In the genomic region with DNA sequence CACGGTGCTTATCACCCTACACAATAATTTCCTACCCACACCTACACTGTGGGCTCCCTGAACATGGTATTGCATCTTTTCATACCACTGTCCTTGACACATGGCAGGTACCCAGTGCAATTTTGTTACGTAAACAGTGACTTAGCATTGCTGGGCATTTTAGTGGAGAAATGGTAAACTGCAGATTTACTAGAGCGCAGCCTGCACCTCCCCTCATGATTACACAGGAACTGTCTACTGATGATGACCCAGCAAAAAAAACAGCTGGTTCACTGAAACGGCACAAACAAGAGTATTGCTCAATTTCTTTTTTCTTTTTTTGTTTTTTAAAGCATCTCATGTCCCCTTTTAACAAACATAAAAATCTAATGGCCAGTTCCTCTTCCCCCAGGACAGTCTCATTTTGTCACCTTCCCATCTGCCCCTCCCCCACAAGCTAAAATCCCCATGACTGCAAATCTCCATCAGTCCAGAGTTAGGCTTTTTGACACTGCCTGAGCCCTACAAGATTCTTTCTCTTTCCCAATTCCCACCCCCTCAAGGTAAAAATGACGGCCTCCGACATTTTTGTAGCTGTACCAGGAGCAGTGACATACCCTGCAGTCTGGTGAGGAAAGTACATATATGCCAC, we compare ENCODE assay signal across 12 cellular contexts. TPM values are rescaled to one million over a fixed set of nuclear protein-coding genes. Genes with fewer than 3 reads are reported as not detected.
DNase-seq lines count a peak whose midpoint lies in the region; ATAC-seq, FAIRE-seq and TF ChIP-seq lines count a peak whose summit lies in the region.
"Had no signal": no experiment of that assay in that cellular context is flagged by ENCODE, and none has a peak within 500 bp of the region (broad histone marks: within the 10 kb centered on the region; RNA-seq: fewer than 3 reads in every experiment).

No MANE protein-coding gene starts in this region.

- H3K4me3 ChIP-seq in endocrine pancreas (ENCODE audit: control insufficient read depth, insufficient read depth, low read length) (no peak overlapping the region), osteoblast (ENCODE audit: insufficient read depth, low read length) (no peak overlapping the region), gastroesophageal sphincter (no peak overlapping the region), small intestine (ENCODE audit: low read depth in 1 of 2, low read length in 2 of 2) (no peak overlapping the region)
- H3K4me3 ChIP-seq: body of pancreas had no signal

- 76 to 80% methylated on average over 4 to 6 of the region's 6 CpGs for WGBS in gastroesophageal sphincter (ENCODE audit: low coverage in 1 of 2), 2 donors
- WGBS in small intestine, 3 donors = 80 to 84% (median 82%) methylated on average over 6 of the region's 6 CpGs

- H3K4me2 ChIP-seq in osteoblast (ENCODE audit: insufficient read depth, low read length) = peak overlapping the region; percentile 18

- POLR2A ChIA-PET in CD4-positive, alpha-beta T cell (lab: Charles Lee) = interaction anchor here (1.1 kb wide), 1 partner anchor 13 kb away, joined by 3 read pairs; no protein-coding TSS in a partner anchor

- peak overlapping the region; percentile 96 for H3K27ac Mint-ChIP-seq in CD4-positive, alpha-beta T cell

- no peak overlapping the region for H2AFZ ChIP-seq in osteoblast (ENCODE audit: low read length)

- CTCF ChIA-PET in CD4-positive, alpha-beta T cell (lab: Charles Lee) = interaction anchor here (0.9 to 3.9 kb wide), 3 partner anchors 35 to 129 kb away, joined by 3 to 12 read pairs (median 5); a partner anchor contains a TSS

- H3K27ac ChIP-seq in CD4-positive, alpha-beta T cell (ENCODE audit: low read depth, low read length) = no peak overlapping the region
- H3K27ac ChIP-seq in osteoblast (ENCODE audit: low read depth, low read length) (no peak overlapping the region), gastroesophageal sphincter (peak overlapping the region in 2 of 4 donors; percentile 28 to 95), small intestine (ENCODE audit: low read depth in 1 of 2, low read length in 1 of 2) (no peak overlapping the region)

- peak overlapping the region; percentile 0 for H3K9ac ChIP-seq in endocrine pancreas (ENCODE audit: control insufficient read depth, insufficient read depth, low read length)

- no peaks in the 10 kb centered on the region for H3K9me3 Mint-ChIP-seq in CD4-positive, alpha-beta T cell

- H3K4me3 Mint-ChIP-seq in CD4-positive, alpha-beta T cell = peak overlapping the region; percentile 96

- H3K79me2 ChIP-seq in osteoblast (ENCODE audit: insufficient read depth, low read length) = peaks cover 27% of the 10 kb centered on the region

- ATAC-seq in CD4-positive, alpha-beta T cell (ENCODE audit: poor library complexity) = no peak
- no peak for ATAC-seq in gastroesophageal sphincter
- ATAC-seq: body of pancreas had no signal

- H3K27me3 Mint-ChIP-seq in CD4-positive, alpha-beta T cell = no peaks in the 10 kb centered on the region

- peaks cover 32% of the 10 kb centered on the region for H3K4me1 Mint-ChIP-seq in CD4-positive, alpha-beta T cell (ENCODE audit: low read depth)

- no peak for TF ChIP-seq POLR2A in gastroesophageal sphincter (IDR thresholded peaks at IDR 0.05)

- H4K20me1 ChIP-seq in osteoblast (ENCODE audit: insufficient read depth, low read length) = peaks cover 20% of the 10 kb centered on the region

- H3K4me1 ChIP-seq in endocrine pancreas (ENCODE audit: control insufficient read depth, insufficient read depth, low read length) (no peaks in the 10 kb centered on the region), osteoblast (ENCODE audit: insufficient read depth, low read length) (peaks cover 19% of the 10 kb centered on the region), gastroesophageal sphincter (peaks cover 0 to 26% (median 13%) of the 10 kb centered on the region in 3 donors), small intestine (ENCODE audit: control insufficient read depth in 2 of 2, insufficient read depth in 1 of 2, low read depth in 1 of 2, low read length in 1 of 2) (no peaks in the 10 kb centered on the region)

- no peak for FAIRE-seq in small intestine (lab: Jason Lieb, UNC)

- no peak for TF ChIP-seq CTCF in CD4-positive, alpha-beta T cell (IDR thresholded peaks at IDR 0.05)
- TF ChIP-seq CTCF in osteoblast (IDR thresholded peaks at IDR 0.05; ENCODE audit: extremely low read depth, low read depth, low read length) (no peak), gastroesophageal sphincter (IDR thresholded peaks at IDR 0.05) (no peak)

- intact Hi-C loops in CD4-positive, alpha-beta T cell (cut with DNase I, micrococcal nuclease) = loop anchor here (1.0 to 10.0 kb wide), 11 partner anchors 33 to 490 kb away; a partner anchor contains a TSS

- no peak for DNase-seq in CD4-positive, alpha-beta T cell
- DNase-seq in NCI-H460 (ENCODE audit: extremely low read depth, low read depth) (peak; percentile 48), osteoblast (ENCODE audit: insufficient read length, low spot score, missing footprints) (no peak), putamen (ENCODE audit: low spot score) (no peak), small intestine (no peak), NCI-H187 treated with DMSO at 0.1 percent for 48 hours (lab: John Stamatoyannopoulos, UW) (no peak)
- DNase-seq: islet precursor cell; NCI-H1092; stimulated activated CD4-positive, alpha-beta T cell treated with anti-CD3 and anti-CD28 coated beads, Interleukin-4, amount 100 ng/mL, for 4 hours had no signal

- H3K9me3 ChIP-seq in CD4-positive, alpha-beta T cell (ENCODE audit: control insufficient read depth, low read length) = no peaks in the 10 kb centered on the region
- H3K9me3 ChIP-seq in endocrine pancreas (ENCODE audit: control insufficient read depth, low read length) (no peaks in the 10 kb centered on the region), osteoblast (ENCODE audit: low read depth, low read length) (no peaks in the 10 kb centered on the region), gastroesophageal sphincter (no peaks in the 10 kb centered on the region), small intestine (ENCODE audit: control insufficient read depth, low read depth) (no peaks in the 10 kb centered on the region)
- H3K9me3 ChIP-seq: body of pancreas had no signal

- H3K36me3 ChIP-seq in endocrine pancreas (ENCODE audit: control insufficient read depth, insufficient read depth, low read length) = peaks cover 7% of the 10 kb centered on the region
- peaks cover 41% of the 10 kb centered on the region for H3K36me3 ChIP-seq in osteoblast (ENCODE audit: insufficient read depth, low read length)
- H3K36me3 ChIP-seq in gastroesophageal sphincter = peaks cover 0 to 45% of the 10 kb centered on the region in 2 donors
- peaks cover 13 to 19% of the 10 kb centered on the region in 2 donors for H3K36me3 ChIP-seq in small intestine (ENCODE audit: control insufficient read depth in 2 of 2, insufficient read depth in 2 of 2, low read length in 2 of 2)

- no peak for TF ChIP-seq EP300 in gastroesophageal sphincter (IDR thresholded peaks at IDR 0.05)

- peaks cover 62% of the 10 kb centered on the region for H3K36me3 Mint-ChIP-seq in CD4-positive, alpha-beta T cell (ENCODE audit: low read depth)

- H3K27me3 ChIP-seq in CD4-positive, alpha-beta T cell (ENCODE audit: control insufficient read depth, insufficient read depth, low read length) = no peaks in the 10 kb centered on the region
- H3K27me3 ChIP-seq in endocrine pancreas (ENCODE audit: control insufficient read depth, insufficient read depth, low read length) = no peaks in the 10 kb centered on the region
- peaks cover 14% of the 10 kb centered on the region for H3K27me3 ChIP-seq in osteoblast (ENCODE audit: insufficient read depth, low read length)
- H3K27me3 ChIP-seq in gastroesophageal sphincter = no peaks in the 10 kb centered on the region
- H3K27me3 ChIP-seq in small intestine (ENCODE audit: control insufficient read depth in 2 of 2, insufficient read depth in 2 of 2, low read length in 2 of 2) = no peaks in the 10 kb centered on the region
- H3K27me3 ChIP-seq: body of pancreas had no signal

RNA-seq across cellular contexts. Expression of a gene that starts 2.8 kb away (rescaled TPM):
- total RNA-seq in CD4-positive, alpha-beta T cell = 10 to 100 TPM; 28.4 to 30.3 TPM
- 22.7 and 23.4 TPM in 2 replicates for total RNA-seq in NCI-H460 (2014; rRNA removed; shearing (Covaris generic))
- 32.6 and 35.4 TPM in 2 replicates for polyA plus RNA-seq in NCI-H460 (2014; cell fraction: nucleus; rRNA removed)
- total RNA-seq in osteoblast (22.1 and 23.6 TPM in 2 replicates), gastroesophageal sphincter (10 to 100 TPM; 17.2 to 26.4 (median 22.6) TPM)
- polyA plus RNA-seq in small intestine = 1 to 10 TPM; 6.0 to 7.6 (median 7.2) TPM

RNA-seq across cellular contexts. Expression of a gene that starts 34.0 kb away (rescaled TPM):
- 10 to 100 TPM; 14.5 to 14.8 TPM for total RNA-seq in CD4-positive, alpha-beta T cell
- total RNA-seq in NCI-H460 (2014; rRNA removed; shearing (Covaris generic)) = 9.1 and 10.1 TPM in 2 replicates
- polyA plus RNA-seq in NCI-H460 (2014; cell fraction: nucleus; rRNA removed) = 4.5 and 6.7 TPM in 2 replicates
- 7.6 and 8.0 TPM in 2 replicates for total RNA-seq in osteoblast
- 10 to 100 TPM in 1 of 4 donors, 1 to 10 TPM in 3; 6.1 to 16.1 (median 9.9) TPM for total RNA-seq in gastroesophageal sphincter
- polyA plus RNA-seq in small intestine = 1 to 10 TPM; 3.0 to 8.6 (median 4.9) TPM
